ENCODE assay signal across 18 cellular contexts in genomic region chr15:67537771-67538170, GRCh38. TPM values are rescaled to one million over a fixed set of nuclear protein-coding genes. Genes with fewer than 3 reads are reported as not detected.
DNase-seq lines count a peak whose midpoint lies in the region; ATAC-seq, FAIRE-seq and TF ChIP-seq lines count a peak whose summit lies in the region.
"Had no signal": no experiment of that assay in that cellular context is flagged by ENCODE, and none has a peak within 500 bp of the region (broad histone marks: within the 10 kb centered on the region; RNA-seq: fewer than 3 reads in every experiment).

No MANE protein-coding gene starts in this region.

- no peak overlapping the region for H3K27ac ChIP-seq in HEK293 (ENCODE audit: extremely low read depth, low read depth, low read length)
- H3K27ac ChIP-seq: BLaER1 had no signal

- no peaks in the 10 kb centered on the region for H3K9me3 ChIP-seq in HEK293 (ENCODE audit: control insufficient read depth, insufficient read depth, low read depth, low read length)
- H3K9me3 ChIP-seq: BLaER1 had no signal

- no peaks in the 10 kb centered on the region for H3K27me3 Mint-ChIP-seq in activated naive CD4-positive, alpha-beta T cell treated with anti-CD3 and anti-CD28 coated beads, Interleukin-2, amount 50 U/mL, for 24 hours
- no peaks in the 10 kb centered on the region for H3K27me3 Mint-ChIP-seq in activated naive CD4-positive, alpha-beta T cell treated with anti-CD3 and anti-CD28 coated beads for 36 hours (ENCODE audit: low read depth)
- H3K27me3 Mint-ChIP-seq in neural crest cell (ENCODE audit: low read depth) = no peaks in the 10 kb centered on the region
- H3K27me3 Mint-ChIP-seq: CD4-positive, alpha-beta memory T cell had no signal

- H3K4me3 ChIP-seq in HEK293 (ENCODE audit: low read depth, low read length) = no peak overlapping the region
- H3K4me3 ChIP-seq: BLaER1 had no signal

- intact Hi-C loops in activated naive CD4-positive, alpha-beta T cell treated with anti-CD3 and anti-CD28 coated beads for 36 hours (cut with micrococcal nuclease) = no loop called here

- no peaks in the 10 kb centered on the region for H3K9me3 Mint-ChIP-seq in activated naive CD4-positive, alpha-beta T cell treated with anti-CD3 and anti-CD28 coated beads, Interleukin-2, amount 50 U/mL, for 24 hours
- no peaks in the 10 kb centered on the region for H3K9me3 Mint-ChIP-seq in activated naive CD4-positive, alpha-beta T cell treated with anti-CD3 and anti-CD28 coated beads for 36 hours
- H3K9me3 Mint-ChIP-seq in neural crest cell = no peaks in the 10 kb centered on the region
- H3K9me3 Mint-ChIP-seq: CD14-positive monocyte; CD4-positive, alpha-beta memory T cell; H9 had no signal

- CTCF ChIA-PET in activated naive CD4-positive, alpha-beta T cell treated with anti-CD3 and anti-CD28 coated beads for 36 hours (lab: Charles Lee) = no interaction called here
- CTCF ChIA-PET in HEK293 (lab: Yijun Ruan, JAX) = no interaction called here

- H3K36me3 ChIP-seq in HEK293 (ENCODE audit: control insufficient read depth in 2 of 2, insufficient read depth in 1 of 2, low read length in 2 of 2) = no peaks in the 10 kb centered on the region
- H3K36me3 ChIP-seq: BLaER1 had no signal

- POLR2A ChIA-PET in HEK293 (lab: Yijun Ruan, JAX) = no interaction called here

- FAIRE-seq in urothelium cell line (lab: Jason Lieb, UNC) = peak; percentile 55
- FAIRE-seq: GM19239, H1, HepG2 had no signal

- DNase-seq in activated naive CD4-positive, alpha-beta T cell treated with anti-CD3 and anti-CD28 coated beads for 36 hours = no peak
- DNase-seq in neural crest cell (ENCODE audit: low read depth, low spot score) (no peak), urothelium cell line (ENCODE audit: low spot score) (no peak), left lobe of liver (ENCODE audit: low spot score) (no peak)
- DNase-seq in activated CD8-positive, alpha-beta memory T cell treated with anti-CD3 and anti-CD28 coated beads for 24 hours = no peak
- DNase-seq: 8988T; Calu3; CD4-positive, alpha-beta memory T cell; DMS79 treated with DMSO at 0.1 percent for 48 hours; GF-D8; H9 had no signal

- no peak for TF ChIP-seq CTCF in HEK293 (tag by site-specific recombination; IDR thresholded peaks at IDR 0.05)
- TF ChIP-seq CTCF in neural crest cell (conservative IDR thresholded peaks at IDR 0.05) = no peak

- H3K4me1 Mint-ChIP-seq in activated naive CD4-positive, alpha-beta T cell treated with anti-CD3 and anti-CD28 coated beads, Interleukin-2, amount 50 U/mL, for 24 hours = peaks cover 26% of the 10 kb centered on the region
- peaks cover 23% of the 10 kb centered on the region for H3K4me1 Mint-ChIP-seq in activated naive CD4-positive, alpha-beta T cell treated with anti-CD3 and anti-CD28 coated beads for 36 hours (ENCODE audit: low read depth)
- H3K4me1 Mint-ChIP-seq in neural crest cell = peaks cover 12% of the 10 kb centered on the region

- H3K4me3 Mint-ChIP-seq in activated naive CD4-positive, alpha-beta T cell treated with anti-CD3 and anti-CD28 coated beads, Interleukin-2, amount 50 U/mL, for 24 hours = peak overlapping the region; percentile 51
- no peak overlapping the region for H3K4me3 Mint-ChIP-seq in activated naive CD4-positive, alpha-beta T cell treated with anti-CD3 and anti-CD28 coated beads for 36 hours
- H3K4me3 Mint-ChIP-seq in neural crest cell = peak overlapping the region; percentile 19
- H3K4me3 Mint-ChIP-seq: CD14-positive monocyte, H9 had no signal

- no peaks in the 10 kb centered on the region for H3K4me1 ChIP-seq in HEK293 (ENCODE audit: control insufficient read depth, insufficient read depth, low read length)

- no peak overlapping the region for H3K27ac Mint-ChIP-seq in activated naive CD4-positive, alpha-beta T cell treated with anti-CD3 and anti-CD28 coated beads, Interleukin-2, amount 50 U/mL, for 24 hours
- H3K27ac Mint-ChIP-seq in activated naive CD4-positive, alpha-beta T cell treated with anti-CD3 and anti-CD28 coated beads for 36 hours = no peak overlapping the region
- H3K27ac Mint-ChIP-seq in neural crest cell (ENCODE audit: unreplicated experiment) = no peak overlapping the region
- H3K27ac Mint-ChIP-seq: H9 had no signal

- ATAC-seq in left lobe of liver = no peak
- ATAC-seq: HepG2 had no signal

- no peaks in the 10 kb centered on the region for H3K36me3 Mint-ChIP-seq in activated naive CD4-positive, alpha-beta T cell treated with anti-CD3 and anti-CD28 coated beads, Interleukin-2, amount 50 U/mL, for 24 hours
- no peaks in the 10 kb centered on the region for H3K36me3 Mint-ChIP-seq in activated naive CD4-positive, alpha-beta T cell treated with anti-CD3 and anti-CD28 coated beads for 36 hours (ENCODE audit: low read depth)
- H3K36me3 Mint-ChIP-seq in neural crest cell (ENCODE audit: low read depth) = no peaks in the 10 kb centered on the region
- H3K36me3 Mint-ChIP-seq: CD14-positive monocyte had no signal

TF ChIP-seq in HEK293, 187 proteins besides CTCF, POLR2A, EP300 and RAD21:
- TF ChIP-seq ZNF768 (tag by site-specific recombination; IDR thresholded peaks at IDR 0.05) (no peak), ZNF16 (tag by site-specific recombination; IDR thresholded peaks at IDR 0.05; ENCODE audit: low read depth) (no peak), ZNF623 (tag by site-specific recombination; IDR thresholded peaks at IDR 0.05) (peak; percentile 93)
TF ChIP-seq in HEK293: peak in this region for 1.

RNA-seq across cellular contexts. Expression of gene MAP2K5, which starts 4.7 kb away (rescaled TPM):
- 10 to 100 TPM; 15.4 to 20.6 TPM for total RNA-seq in activated naive CD4-positive, alpha-beta T cell treated with anti-CD3 and anti-CD28 coated beads for 36 hours
- total RNA-seq in neural crest cell (19.6 and 25.2 TPM in 2 replicates), left lobe of liver (9.9 TPM)

RNA-seq across cellular contexts. Expression of gene C15orf61, which starts 16.8 kb away (rescaled TPM):
- total RNA-seq in activated naive CD4-positive, alpha-beta T cell treated with anti-CD3 and anti-CD28 coated beads for 36 hours = 1 to 10 TPM; 6.2 to 7.2 TPM
- total RNA-seq in neural crest cell = 6.8 and 7.6 TPM in 2 replicates
- 2.3 TPM for total RNA-seq in left lobe of liver
